In the genomic region with DNA sequence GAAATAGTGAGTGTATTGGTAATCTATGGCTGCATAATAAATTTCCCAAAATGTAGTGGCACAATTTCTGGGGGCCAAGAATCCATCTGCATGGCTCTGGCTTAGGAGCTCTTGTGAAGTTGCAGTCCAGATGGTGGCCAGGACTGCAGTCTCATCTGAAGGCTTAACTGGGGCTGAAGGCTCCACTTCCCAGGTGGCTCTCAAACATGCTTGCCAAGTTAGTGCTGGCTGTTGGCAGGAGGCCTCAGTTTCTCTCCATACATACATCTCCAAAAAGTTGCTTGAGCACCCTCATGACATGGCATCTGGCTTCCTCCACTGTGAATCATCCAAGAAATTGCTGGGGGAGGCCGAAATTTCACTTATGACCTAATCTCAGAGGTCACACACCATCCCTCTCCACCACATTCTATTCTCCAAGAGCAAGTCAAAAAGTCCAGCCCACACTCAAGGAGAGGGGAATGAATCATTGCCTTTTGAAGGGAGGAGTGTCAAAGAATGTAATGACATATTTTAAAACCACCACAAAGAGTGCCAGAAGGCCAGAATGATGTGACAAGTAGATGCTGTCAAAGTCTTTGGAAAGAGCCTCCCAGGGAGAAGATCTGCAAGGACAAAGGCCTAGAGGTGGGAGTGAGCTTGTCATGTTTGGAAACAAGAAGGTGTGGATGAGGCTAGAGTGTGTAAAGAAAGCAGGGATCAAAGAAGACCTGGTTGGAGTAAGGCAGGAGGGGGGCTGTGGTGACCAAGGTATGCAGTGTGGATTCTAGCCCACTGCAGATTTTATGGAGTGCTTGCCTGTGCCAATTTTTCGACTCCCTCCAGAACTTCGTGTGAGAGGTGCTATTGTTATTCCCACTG, we compare ENCODE assay signal across 13 cellular contexts.
DNase-seq lines count a peak whose midpoint lies in the region; ATAC-seq and TF ChIP-seq lines count a peak whose summit lies in the region.
"Had no signal": no experiment of that assay in that cellular context is flagged by ENCODE, and none has a peak within 500 bp of the region (broad histone marks: within the 10 kb centered on the region; RNA-seq: fewer than 3 reads in every experiment).

No MANE protein-coding gene starts in this region.

- POLR2A ChIA-PET in HEK293 (lab: Yijun Ruan, JAX) = no interaction called here

- H3K36me3 ChIP-seq in ACC112 (ENCODE audit: insufficient read depth, low read length) (no peaks in the 10 kb centered on the region), HEK293 (ENCODE audit: control insufficient read depth in 2 of 2, insufficient read depth in 1 of 2, low read length in 2 of 2) (no peaks in the 10 kb centered on the region), kidney epithelial cell (ENCODE audit: control insufficient read depth, insufficient read depth, low read length) (no peaks in the 10 kb centered on the region)
- H3K36me3 ChIP-seq: lower lobe of right lung had no signal

- H3K9me3 ChIP-seq in HEK293 (ENCODE audit: control insufficient read depth, insufficient read depth, low read depth, low read length) = no peaks in the 10 kb centered on the region

- H3K27ac ChIP-seq in ACC112 (ENCODE audit: low read depth, low read length) = peak overlapping the region; percentile 86
- H3K27ac ChIP-seq in HEK293 (ENCODE audit: extremely low read depth, low read depth, low read length) = no peak overlapping the region
- H3K27ac ChIP-seq: lower lobe of right lung had no signal

- CTCF ChIA-PET in HEK293 (lab: Yijun Ruan, JAX) = interaction anchor here (0.7 to 1.1 kb wide), 2 partner anchors 17 to 96 kb away, joined by 3 to 4 read pairs; no protein-coding TSS in a partner anchor

- DNase-seq in astrocyte of the spinal cord (ENCODE audit: low read depth, low spot score) (peak; percentile 90), kidney epithelial cell (ENCODE audit: low read depth) (peak; percentile 69), ecto neural progenitor cell (ENCODE audit: low spot score) (no peak)
- DNase-seq: CD4-positive, alpha-beta T cell; lower lobe of right lung; NCI-H2081 had no signal

- ATAC-seq in HG03342 (IDR thresholded peaks at IDR 0.05; ENCODE audit: unreplicated experiment) = no peak
- no peak for ATAC-seq in GM21576 (IDR thresholded peaks at IDR 0.05; ENCODE audit: unreplicated experiment)
- no peak for ATAC-seq in HG03196 (IDR thresholded peaks at IDR 0.05; ENCODE audit: unreplicated experiment)
- ATAC-seq: activated CD4-positive, CD25-positive, alpha-beta regulatory T cell treated with anti-CD3 and anti-CD28 coated beads, Interleukin-2, amount 50 U/mL, for 24 hours; GM12878 had no signal

- TF ChIP-seq CTCF in HEK293 (tag by site-specific recombination; IDR thresholded peaks at IDR 0.05) (no peak), astrocyte of the spinal cord (IDR thresholded peaks at IDR 0.05; ENCODE audit: low read depth, low read length) (no peak), kidney epithelial cell (IDR thresholded peaks at IDR 0.05; ENCODE audit: insufficient read depth, low read length, poor library complexity, severe bottlenecking) (no peak)

- no peaks in the 10 kb centered on the region for H3K79me2 ChIP-seq in ACC112 (ENCODE audit: control insufficient read depth, insufficient read depth, low read length, unreplicated experiment)

- in situ Hi-C loops in astrocyte of the spinal cord (cut with HindIII; ENCODE audit: low sequenced_read_pairs) = no loop called here

- H2AFZ ChIP-seq in ACC112 (ENCODE audit: low read length, unreplicated experiment) = no peak overlapping the region

- H3K27me3 ChIP-seq in ACC112 (ENCODE audit: insufficient read depth, low read length) (no peaks in the 10 kb centered on the region), kidney epithelial cell (ENCODE audit: control insufficient read depth, insufficient read depth, low read length) (no peaks in the 10 kb centered on the region)

- peak overlapping the region; percentile 24; the same call in 1 of the 2 replicates for H3K4me3 ChIP-seq in ACC112 (ENCODE audit: low read depth, low read length)
- no peak overlapping the region for H3K4me3 ChIP-seq in HEK293 (ENCODE audit: low read depth, low read length)
- no peak overlapping the region for H3K4me3 ChIP-seq in astrocyte of the spinal cord (ENCODE audit: low read depth, low read length)
- no peak overlapping the region for H3K4me3 ChIP-seq in kidney epithelial cell (ENCODE audit: low read depth, low read length)
- H3K4me3 ChIP-seq: GM12878, lower lobe of right lung had no signal

- H3K4me1 ChIP-seq in ACC112 (ENCODE audit: control insufficient read depth, insufficient read depth, low read length, unreplicated experiment) (peaks cover 34% of the 10 kb centered on the region), HEK293 (ENCODE audit: control insufficient read depth, insufficient read depth, low read length) (peaks cover 3% of the 10 kb centered on the region)

TF ChIP-seq in HEK293, 187 proteins besides CTCF, POLR2A, EP300 and RAD21 (continues in another document):
- no peak for TF ChIP-seq ZNF366 (tag by site-specific recombination; conservative IDR thresholded peaks at IDR 0.05)
- no peak for TF ChIP-seq ZNF658 (tag by site-specific recombination; IDR thresholded peaks at IDR 0.05)
- peak; percentile 63; the same call in 1 of the 2 replicates for TF ChIP-seq WT1 (tag by site-specific recombination; IDR thresholded peaks at IDR 0.05)
- TF ChIP-seq ZNF10 (tag by site-specific recombination; IDR thresholded peaks at IDR 0.05) = no peak
- TF ChIP-seq, protein P1, sequence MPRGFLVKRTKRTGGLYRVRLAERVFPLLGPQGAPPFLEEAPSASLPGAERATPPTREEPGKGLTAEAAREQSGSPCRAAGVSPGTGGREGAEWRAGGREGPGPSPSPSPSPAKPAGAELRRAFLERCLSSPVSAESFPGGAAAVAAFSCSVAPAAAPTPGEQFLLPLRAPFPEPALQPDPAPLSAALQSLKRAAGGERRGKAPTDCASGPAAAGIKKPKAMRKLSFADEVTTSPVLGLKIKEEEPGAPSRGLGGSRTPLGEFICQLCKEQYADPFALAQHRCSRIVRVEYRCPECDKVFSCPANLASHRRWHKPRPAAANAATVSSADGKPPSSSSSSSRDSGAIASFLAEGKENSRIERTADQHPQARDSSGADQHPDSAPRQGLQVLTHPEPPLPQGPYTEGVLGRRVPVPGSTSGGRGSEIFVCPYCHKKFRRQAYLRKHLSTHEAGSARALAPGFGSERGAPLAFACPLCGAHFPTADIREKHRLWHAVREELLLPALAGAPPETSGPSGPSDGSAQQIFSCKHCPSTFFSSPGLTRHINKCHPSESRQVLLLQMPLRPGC (tag by site-specific recombination; IDR thresholded peaks at IDR 0.05) = no peak
- no peak for TF ChIP-seq FEZF1 (tag by site-specific recombination; IDR thresholded peaks at IDR 0.05)
- TF ChIP-seq SETDB1 (IDR thresholded peaks at IDR 0.05; ENCODE audit: insufficient read length, low read length) = peak; percentile 93
- TF ChIP-seq EGR2 (tag by site-specific recombination; IDR thresholded peaks at IDR 0.05; ENCODE audit: low read depth) = 0 out of 2 replicates have a peak, but pooled peaks have one; percentile 5
- no peak for TF ChIP-seq ZNF561 (tag by site-specific recombination; IDR thresholded peaks at IDR 0.05; ENCODE audit: borderline replicate concordance)
- no peak for TF ChIP-seq ZNF239 (tag by site-specific recombination; IDR thresholded peaks at IDR 0.05)
- no peak for TF ChIP-seq ZSCAN23 (tag by site-specific recombination; IDR thresholded peaks at IDR 0.05)
- TF ChIP-seq ZFHX2 (tag by site-specific recombination; conservative IDR thresholded peaks at IDR 0.05) = peak; percentile 14; the same call in 1 of the 2 replicates
- TF ChIP-seq GLIS1 (tag by site-specific recombination; IDR thresholded peaks at IDR 0.05) = peak; percentile 63; the same call in 1 of the 2 replicates
- no peak for TF ChIP-seq ZNF211 (tag by site-specific recombination; IDR thresholded peaks at IDR 0.05; ENCODE audit: low read depth)
- no peak for TF ChIP-seq ZNF155 (tag by site-specific recombination; IDR thresholded peaks at IDR 0.05)
- TF ChIP-seq, protein P2, sequence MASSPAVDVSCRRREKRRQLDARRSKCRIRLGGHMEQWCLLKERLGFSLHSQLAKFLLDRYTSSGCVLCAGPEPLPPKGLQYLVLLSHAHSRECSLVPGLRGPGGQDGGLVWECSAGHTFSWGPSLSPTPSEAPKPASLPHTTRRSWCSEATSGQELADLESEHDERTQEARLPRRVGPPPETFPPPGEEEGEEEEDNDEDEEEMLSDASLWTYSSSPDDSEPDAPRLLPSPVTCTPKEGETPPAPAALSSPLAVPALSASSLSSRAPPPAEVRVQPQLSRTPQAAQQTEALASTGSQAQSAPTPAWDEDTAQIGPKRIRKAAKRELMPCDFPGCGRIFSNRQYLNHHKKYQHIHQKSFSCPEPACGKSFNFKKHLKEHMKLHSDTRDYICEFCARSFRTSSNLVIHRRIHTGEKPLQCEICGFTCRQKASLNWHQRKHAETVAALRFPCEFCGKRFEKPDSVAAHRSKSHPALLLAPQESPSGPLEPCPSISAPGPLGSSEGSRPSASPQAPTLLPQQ (tag by site-specific recombination; IDR thresholded peaks at IDR 0.05) = no peak
- TF ChIP-seq, protein P3, sequence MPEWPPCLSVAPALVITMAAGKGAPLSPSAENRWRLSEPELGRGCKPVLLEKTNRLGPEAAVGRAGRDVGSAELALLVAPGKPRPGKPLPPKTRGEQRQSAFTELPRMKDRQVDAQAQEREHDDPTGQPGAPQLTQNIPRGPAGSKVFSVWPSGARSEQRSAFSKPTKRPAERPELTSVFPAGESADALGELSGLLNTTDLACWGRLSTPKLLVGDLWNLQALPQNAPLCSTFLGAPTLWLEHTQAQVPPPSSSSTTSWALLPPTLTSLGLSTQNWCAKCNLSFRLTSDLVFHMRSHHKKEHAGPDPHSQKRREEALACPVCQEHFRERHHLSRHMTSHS (tag by site-specific recombination; IDR thresholded peaks at IDR 0.05) = no peak
- peak; percentile 87 for TF ChIP-seq SP7 (tag by site-specific recombination; IDR thresholded peaks at IDR 0.05)
- TF ChIP-seq ZNF426 (tag by site-specific recombination; IDR thresholded peaks at IDR 0.05) = no peak
